ENCODE assay signal across 21 cellular contexts in the genomic region with DNA sequence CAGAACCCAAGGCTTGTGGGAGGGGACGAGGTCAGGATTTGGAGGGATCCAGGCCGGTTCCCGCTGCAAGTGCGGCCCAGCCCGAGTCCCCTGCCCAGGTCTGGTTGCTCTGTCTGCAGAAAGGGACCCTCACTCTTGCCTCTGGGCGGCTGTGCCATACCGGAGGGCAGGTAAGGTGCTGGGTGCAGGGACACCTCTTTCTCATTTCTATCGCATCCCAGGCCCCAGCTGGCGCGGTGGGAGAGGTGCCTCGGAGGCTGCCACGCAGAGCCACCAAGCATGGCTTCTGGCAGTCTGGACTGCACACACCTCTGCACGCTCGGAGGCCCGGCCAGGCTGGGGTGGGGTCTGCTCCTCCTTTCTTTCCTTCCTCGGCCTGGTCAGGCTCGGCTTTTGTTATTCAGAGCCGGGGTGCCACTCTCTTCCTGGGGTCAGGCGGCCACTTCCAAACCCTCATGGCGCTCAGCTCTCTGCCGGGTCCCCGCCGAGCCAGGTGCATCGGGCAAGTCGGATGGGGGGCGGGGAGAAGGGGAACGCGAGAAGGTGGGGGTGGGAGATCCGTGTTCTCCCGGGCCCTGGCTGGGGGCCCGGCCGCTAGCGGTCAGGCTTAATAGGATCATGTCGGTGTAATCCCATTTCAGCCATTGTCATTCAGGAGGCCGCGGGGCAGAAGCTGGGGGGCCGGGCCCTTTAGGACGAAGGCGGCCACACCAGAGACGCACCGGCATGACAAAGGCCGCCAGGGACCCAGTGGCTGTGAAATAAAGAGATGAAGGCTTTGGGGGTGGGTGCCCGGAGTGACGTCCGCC. TPM values are rescaled to one million over a fixed set of nuclear protein-coding genes. Genes with fewer than 3 reads are reported as not detected.
"Had no signal": no experiment of that assay in that cellular context is flagged by ENCODE, and none has a peak within 500 bp of the region (broad histone marks: within the 10 kb centered on the region; RNA-seq: fewer than 3 reads in every experiment).

No MANE protein-coding gene starts in this region.

- H3K4me3 ChIP-seq: esophagus squamous epithelium, lower lobe of right lung, right lobe of liver had no signal

- H3K9me3 ChIP-seq: esophagus squamous epithelium, lower lobe of right lung, neutrophil, right lobe of liver had no signal

- H3K27ac Mint-ChIP-seq: activated naive CD4-positive, alpha-beta T cell treated with anti-CD3 and anti-CD28 coated beads, Interleukin-2, amount 50 U/mL, for 72 hours; brain; dendritic cell treated with granulocyte-macrophage colony-stimulating factor and Interleukin-4, amounts not matched to agents 40 ng/mL and 50 ng/mL, for 4 days; mesothelial cell of epicardium; T-helper 1 cell treated with Interleukin-12 subunit alpha and Interleukin-12 subunit beta and Interleukin-4 antibody, amounts not matched to agents 30 μg/mL and 1 μg/mL, for 36 hours; type B pancreatic cell had no signal

- ATAC-seq: activated naive CD4-positive, alpha-beta T cell treated with anti-CD3 and anti-CD28 coated beads, Interleukin-2, amount 50 U/mL, for 72 hours; lower lobe of right lung; right lobe of liver; SK-N-SH treated with all-trans-retinoic acid at 6 μM for 48 hours had no signal

- DNase-seq: activated CD4-positive, alpha-beta T cell treated with anti-CD3 and anti-CD28 coated beads, Interleukin-2, amount 50 U/mL, for 4 hours; activated CD4-positive, CD25-positive, alpha-beta regulatory T cell treated with anti-CD3 and anti-CD28 coated beads, Interleukin-2, amount 50 U/mL, for 72 hours; activated effector memory CD4-positive, alpha-beta T cell treated with Interleukin-2 at 50 U/mL for 16 hours; activated T-cell treated with anti-CD3 and anti-CD28 coated beads, Interleukin-2, amount 50 U/mL, for 1 hour; amniotic stem cell; esophagus squamous epithelium; foreskin fibroblast; kidney glomerular epithelial cell; lower lobe of right lung; right lobe of liver; stimulated activated naive CD4-positive, alpha-beta T cell treated with Interleukin-2 at 50 U/mL for 16 hours had no signal

- H3K36me3 ChIP-seq: esophagus squamous epithelium, lower lobe of right lung, neutrophil, right lobe of liver had no signal

- H3K36me3 Mint-ChIP-seq: brain, mesothelial cell of epicardium, type B pancreatic cell had no signal

- H3K27ac ChIP-seq: esophagus squamous epithelium, lower lobe of right lung, neutrophil, right lobe of liver had no signal

- H3K4me3 Mint-ChIP-seq: central memory CD8-positive, alpha-beta T cell; dendritic cell treated with granulocyte-macrophage colony-stimulating factor and Interleukin-4, amounts not matched to agents 40 ng/mL and 50 ng/mL, for 4 days; mesothelial cell of epicardium; T-helper 1 cell treated with Interleukin-12 subunit alpha and Interleukin-12 subunit beta and Interleukin-4 antibody, amounts not matched to agents 30 μg/mL and 1 μg/mL, for 36 hours had no signal

- H3K4me1 Mint-ChIP-seq: central memory CD8-positive, alpha-beta T cell had no signal

- H3K9me3 Mint-ChIP-seq: central memory CD8-positive, alpha-beta T cell; dendritic cell treated with granulocyte-macrophage colony-stimulating factor and Interleukin-4, amounts not matched to agents 40 ng/mL and 50 ng/mL, for 4 days; type B pancreatic cell had no signal

RNA-seq across cellular contexts. Expression of a gene that starts 9.0 kb away (rescaled TPM):
- total RNA-seq: activated naive CD4-positive, alpha-beta T cell treated with anti-CD3 and anti-CD28 coated beads, Interleukin-2, amount 50 U/mL, for 72 hours; esophagus squamous epithelium; lower lobe of right lung; myocyte; right lobe of liver had no signal
